8 cellular contexts compared by ENCODE assay signal in genomic region chr9:7844283-7844682, GRCh38. TPM values are rescaled to one million over a fixed set of nuclear protein-coding genes. Genes with fewer than 3 reads are reported as not detected.
A peak's percentile ranks its signal among the peaks of the same experiment; 100 is the strongest.
DNase-seq lines count a peak whose midpoint lies in the region; ATAC-seq, FAIRE-seq and TF ChIP-seq lines count a peak whose summit lies in the region.

No MANE protein-coding gene starts in this region.

- H3K18ac ChIP-seq in H1 (ENCODE audit: extremely low read depth, low read length), result no peak overlapping the region

- H4K5ac ChIP-seq in H1 (ENCODE audit: insufficient read length, low read depth, low read length), result no peak overlapping the region

- H3K4me3 ChIP-seq in CD4-positive, CD25-positive, alpha-beta regulatory T cell (ENCODE audit: low read depth, low read length), result no peak overlapping the region
- H3K4me3 ChIP-seq in MM.1S (ENCODE audit: low read length) (no peak overlapping the region), H1 (ENCODE audit: extremely low read depth in 1 of 4, insufficient read depth in 2 of 4, low read depth in 3 of 4, low read length in 4 of 4) (no peak overlapping the region), neutrophil (ENCODE audit: low read depth in 1 of 2, low read length in 1 of 2) (peak overlapping the region; percentile 20 to 28)

- H3K27ac Mint-ChIP-seq in CD4-positive, CD25-positive, alpha-beta regulatory T cell, result no peak overlapping the region

- POLR2A ChIA-PET in H1 (lab: Charles Lee; ENCODE audit: partially characterized antibody), result no interaction called here

- WGBS in H1 (ENCODE audit: extremely low coverage in 1 of 2, insufficient coverage in 1 of 2, insufficient read length in 1 of 2, insufficient replicate concordance in 2 of 2, low coverage in 1 of 2, low lambda C conversion rate in 2 of 2, missing lambda C conversion rate in 1 of 2), 2 experiments, result 49% methylated on average over 3 of the region's 3 CpGs; no CpG with 5 or more reads in 1 of the 2 experiments

- no peaks in the 10 kb centered on the region for H3K23me2 ChIP-seq in H1 (ENCODE audit: low read depth, low read length)

- CTCF ChIA-PET in H1 (lab: Charles Lee; ENCODE audit: partially characterized antibody), result interaction anchor here (0.5 to 5.3 kb wide), 21 partner anchors 11 to 1062 kb away, joined by 3 to 26 read pairs (median 4); no protein-coding TSS in a partner anchor

- no peaks in the 10 kb centered on the region for H3K36me3 Mint-ChIP-seq in CD4-positive, CD25-positive, alpha-beta regulatory T cell

- H3K79me2 ChIP-seq in MM.1S (ENCODE audit: low read length) (no peaks in the 10 kb centered on the region), H1 (ENCODE audit: control insufficient read depth in 1 of 2, insufficient read depth in 2 of 2, low read length in 2 of 2) (no peaks in the 10 kb centered on the region)

- no peaks in the 10 kb centered on the region for H3K9me2 ChIP-seq in MM.1S (replicated peaks; ENCODE audit: insufficient read depth, low read length)

- peaks cover 0 to 7% (median 5%) of the 10 kb centered on the region in 4 donors for H3K4me1 Mint-ChIP-seq in CD4-positive, CD25-positive, alpha-beta regulatory T cell

- peak; percentile 35 for TF ChIP-seq CTCF in MM.1S (IDR thresholded peaks at IDR 0.05; ENCODE audit: low read length)
- peak in 2 of 3 experiments; percentile 62 to 65; a peak in 3 of 4 replicates for TF ChIP-seq CTCF in H1 (IDR thresholded peaks at IDR 0.05; ENCODE audit: control extremely low read depth in 1 of 3, insufficient read depth in 1 of 3, low read depth in 1 of 3, low read length in 3 of 3)
- TF ChIP-seq CTCF in neutrophil (IDR thresholded peaks at IDR 0.05), result no peak

- no peak overlapping the region for H2AK5ac ChIP-seq in H1 (ENCODE audit: low read depth, low read length)

- H3K56ac ChIP-seq in H1 (replicated peaks; ENCODE audit: insufficient read length, low read depth, low read length), result no peak overlapping the region

- H3K9me3 Mint-ChIP-seq in CD4-positive, CD25-positive, alpha-beta regulatory T cell, result peaks cover 0 to 1% (median 0%) of the 10 kb centered on the region in 7 donors

- no peak overlapping the region for H4K8ac ChIP-seq in H1 (ENCODE audit: extremely low read depth, insufficient read depth, low read length)

- DNase-seq in CD4-positive, CD25-positive, alpha-beta regulatory T cell, result peak in 2 of 3 donors; percentile 30 to 49
- DNase-seq in MM.1S, result no peak
- no peak for DNase-seq in H1 (ENCODE audit: low read depth in 1 of 2, low spot score in 2 of 2)
- DNase-seq in HuH-7.5 (ENCODE audit: low spot score), result no peak

- no peak for TF ChIP-seq POLR2A in H1 (IDR thresholded peaks at IDR 0.05; ENCODE audit: control extremely low read depth in 1 of 2, low read depth in 2 of 2, low read length in 2 of 2)

- no peak overlapping the region for H3K4me3 Mint-ChIP-seq in CD4-positive, CD25-positive, alpha-beta regulatory T cell

- H4K91ac ChIP-seq in H1 (replicated peaks; ENCODE audit: insufficient read length, low read length), result no peak overlapping the region

- H2BK15ac ChIP-seq in H1 (ENCODE audit: low read length), result no peak overlapping the region

- TF ChIP-seq EP300 in H1 (IDR thresholded peaks at IDR 0.05; ENCODE audit: borderline replicate concordance in 1 of 2, low read depth in 2 of 2, low read length in 2 of 2), result no peak

- H3K27me3 ChIP-seq in CD4-positive, CD25-positive, alpha-beta regulatory T cell (ENCODE audit: control insufficient read depth, insufficient read depth, low read length), result no peaks in the 10 kb centered on the region
- H3K27me3 ChIP-seq in MM.1S (replicated peaks; ENCODE audit: insufficient read depth, low read length), result no peaks in the 10 kb centered on the region
- no peaks in the 10 kb centered on the region for H3K27me3 ChIP-seq in H1 (replicated peaks in 1 of 4; ENCODE audit: control insufficient read depth in 3 of 4, extremely low read depth in 1 of 4, insufficient read depth in 3 of 4, low read length in 3 of 4)
- no peaks in the 10 kb centered on the region for H3K27me3 ChIP-seq in neutrophil

- no peaks in the 10 kb centered on the region for H3K79me1 ChIP-seq in H1 (ENCODE audit: low read depth, low read length)

- H3K4me1 ChIP-seq in CD4-positive, CD25-positive, alpha-beta regulatory T cell (ENCODE audit: control insufficient read depth, insufficient read depth, low read length, poor library complexity, severe bottlenecking), result no peaks in the 10 kb centered on the region
- H3K4me1 ChIP-seq in MM.1S (ENCODE audit: low read length) (no peaks in the 10 kb centered on the region), H1 (replicated peaks in 1 of 4; ENCODE audit: control insufficient read depth in 3 of 4, insufficient read depth in 4 of 4, low read length in 3 of 4) (no peaks in the 10 kb centered on the region), neutrophil (ENCODE audit: control insufficient read depth in 1 of 2, insufficient read depth in 1 of 2, low read depth in 1 of 2, low read length in 1 of 2) (peaks cover 17 to 18% of the 10 kb centered on the region in 2 experiments)

- no peak overlapping the region for H3K4ac ChIP-seq in H1 (replicated peaks; ENCODE audit: insufficient read length, low read depth, low read length)

- H4K20me1 ChIP-seq in MM.1S (ENCODE audit: insufficient read depth, low read length), result no peaks in the 10 kb centered on the region
- H4K20me1 ChIP-seq in H1 (replicated peaks in 1 of 2; ENCODE audit: control insufficient read depth in 1 of 2, insufficient read depth in 2 of 2, low read length in 2 of 2), result no peaks in the 10 kb centered on the region

- no peak overlapping the region for H3K14ac ChIP-seq in H1 (ENCODE audit: insufficient read length)

- no peak overlapping the region for H3K23ac ChIP-seq in H1 (ENCODE audit: insufficient read length)

- ATAC-seq in CD4-positive, CD25-positive, alpha-beta regulatory T cell (ENCODE audit: low read depth in 2 of 2), result peak in 1 of 2 donors; percentile 45
- ATAC-seq in GM18909 (IDR thresholded peaks at IDR 0.05; ENCODE audit: poor library complexity, unreplicated experiment), result peak; percentile 83
- no peak for ATAC-seq in HG03571 (IDR thresholded peaks at IDR 0.05; ENCODE audit: unreplicated experiment)
- ATAC-seq in GM21381 (IDR thresholded peaks at IDR 0.05; ENCODE audit: unreplicated experiment), result no peak

- H3K27ac ChIP-seq in CD4-positive, CD25-positive, alpha-beta regulatory T cell (ENCODE audit: insufficient read depth, low read length, poor library complexity, severe bottlenecking), result no peak overlapping the region
- H3K27ac ChIP-seq in MM.1S (ENCODE audit: low read length) (no peak overlapping the region), H1 (ENCODE audit: low read depth, low read length) (no peak overlapping the region), neutrophil (peak overlapping the region; percentile 59)

- H3K4me2 ChIP-seq in MM.1S (ENCODE audit: low read depth, low read length) (no peak overlapping the region), H1 (ENCODE audit: insufficient read depth in 1 of 2, low read depth in 2 of 2, low read length in 2 of 2) (no peak overlapping the region)

- no peak overlapping the region for H2BK12ac ChIP-seq in H1 (ENCODE audit: low read depth, low read length)

- H3K36me3 ChIP-seq in CD4-positive, CD25-positive, alpha-beta regulatory T cell (ENCODE audit: control insufficient read depth, insufficient read depth, low read length), result no peaks in the 10 kb centered on the region
- H3K36me3 ChIP-seq in MM.1S (replicated peaks; ENCODE audit: insufficient read depth, low read length), result no peaks in the 10 kb centered on the region
- no peaks in the 10 kb centered on the region for H3K36me3 ChIP-seq in H1 (ENCODE audit: control insufficient read depth in 2 of 4, insufficient read depth in 4 of 4, low read length in 3 of 4)
- no peaks in the 10 kb centered on the region for H3K36me3 ChIP-seq in neutrophil

- no peak overlapping the region for H2BK120ac ChIP-seq in H1 (replicated peaks; ENCODE audit: low read depth, low read length)

- no peaks in the 10 kb centered on the region for H3F3A ChIP-seq in MM.1S (ENCODE audit: insufficient read depth, low read length)

- H3K9me3 ChIP-seq in CD4-positive, CD25-positive, alpha-beta regulatory T cell (ENCODE audit: control insufficient read depth in 2 of 2, low read length in 2 of 2), result no peaks in the 10 kb centered on the region
- H3K9me3 ChIP-seq in MM.1S (replicated peaks; ENCODE audit: insufficient read depth, low read length), result no peaks in the 10 kb centered on the region
- no peaks in the 10 kb centered on the region for H3K9me3 ChIP-seq in H1 (ENCODE audit: insufficient read depth in 2 of 2, low read depth in 1 of 2, low read length in 1 of 2)
- no peaks in the 10 kb centered on the region for H3K9me3 ChIP-seq in neutrophil

- FAIRE-seq in H1 (lab: Jason Lieb, UNC), result no peak

- H2AFZ ChIP-seq in MM.1S (ENCODE audit: low read length) (no peak overlapping the region), H1 (ENCODE audit: low read length) (no peak overlapping the region; the same call in 1 of the 2 replicates)

- no peaks in the 10 kb centered on the region for H3K27me3 Mint-ChIP-seq in CD4-positive, CD25-positive, alpha-beta regulatory T cell

- H3K9ac ChIP-seq in MM.1S (ENCODE audit: low read length) (no peak overlapping the region), H1 (replicated peaks in 1 of 4; ENCODE audit: extremely low read depth in 1 of 4, low read depth in 3 of 4, low read length in 3 of 4) (no peak overlapping the region)

- peak; percentile 65 to 78 for TF ChIP-seq RAD21 in H1 (IDR thresholded peaks at IDR 0.05 in 1 of 2, conservative IDR thresholded peaks at IDR 0.05 in 1 of 2; ENCODE audit: low read depth in 2 of 2, low read length in 2 of 2)

- no peak overlapping the region for H2BK20ac ChIP-seq in H1 (ENCODE audit: low read length)

- no peak overlapping the region for H2BK5ac ChIP-seq in H1 (ENCODE audit: low read depth, low read length)

TF ChIP-seq in H1, 55 proteins besides CTCF, POLR2A, EP300 and RAD21:
- no peak for TF ChIP-seq MAX (IDR thresholded peaks at IDR 0.05)
- TF ChIP-seq ZNF274 (IDR thresholded peaks at IDR 0.05; ENCODE audit: borderline replicate concordance, extremely low read depth, low read length), result no peak
- peak; percentile 83; the same call in 1 of the 2 replicates for TF ChIP-seq TEAD4 (IDR thresholded peaks at IDR 0.05; ENCODE audit: low read depth, low read length)
TF ChIP-seq in H1: peak in this region for 1.

RNA-seq across cellular contexts. Expression of gene DMAC1, which starts 44.7 kb away (rescaled TPM):
- 18.7 TPM for total RNA-seq in CD4-positive, CD25-positive, alpha-beta regulatory T cell
- polyA plus RNA-seq in CD4-positive, CD25-positive, alpha-beta regulatory T cell, result 10 to 100 TPM; 53.0 to 93.4 (median 65.3) TPM
- total RNA-seq in H1 (2021; fragmentation: NEBNext Ultra II Directional; extraction: Animal tissue kit (Norgen Biotek cat#: 25700)), result 89.4 and 92.5 TPM in 2 replicates
- polyA plus RNA-seq in H1 (2011; rRNA removed), result 30.4 and 36.6 TPM in 2 replicates
- polyA plus RNA-seq in H1 (2011; cell fraction: cytosol; rRNA removed), result 29.3 TPM
- polyA plus RNA-seq in H1 (2011; cell fraction: nucleus; rRNA removed), result 22.1 TPM
- 71.4 to 84.8 TPM (median 83.1 TPM) in 4 replicates for polyA plus RNA-seq in H1 (2012, experiment 1 of 2)
- polyA plus RNA-seq in H1 (2012, experiment 2 of 2), result 33.9 TPM
- polyA plus RNA-seq in H1 (2013, experiment 1 of 2), result 96.1 TPM
- polyA plus RNA-seq in H1 (2013, experiment 2 of 2), result 98.9 TPM
- 7.6 and 16.1 TPM in 2 replicates for polyA minus RNA-seq in H1 (2011; rRNA and poly(A)+ RNA removed)
- 12.6 TPM for polyA minus RNA-seq in H1 (2011; cell fraction: cytosol; rRNA and poly(A)+ RNA removed)
- 12.1 TPM for polyA minus RNA-seq in H1 (2011; cell fraction: nucleus; rRNA and poly(A)+ RNA removed)

Comparison
In these comparisons a context has a peak if more than half of its experiments do, and no peak if none do; other contexts are left out.
1. DNase-seq: peak in CD4-positive, CD25-positive, alpha-beta regulatory T cell (2 of 3); none in MM.1S (single experiment), H1 (0 of 2) and HuH-7.5 (single experiment).
2. H3K4me3 ChIP-seq: peak in neutrophil (2 of 2); none in CD4-positive, CD25-positive, alpha-beta regulatory T cell (single experiment), MM.1S (single experiment) and H1 (0 of 4).